1 cellular context compared by ENCODE assay signal in genomic region chr13:64871742-64872141, GRCh38.
TF ChIP-seq lines count a peak whose summit lies in the region.

No MANE protein-coding gene starts in this region.

TF ChIP-seq in endothelial cell of umbilical vein, 7 proteins besides CTCF, POLR2A, EP300 and RAD21:
- TF ChIP-seq FOS (IDR thresholded peaks at IDR 0.05; ENCODE audit: borderline replicate concordance, insufficient read depth, low read length): no peak
- TF ChIP-seq MYC (IDR thresholded peaks at IDR 0.05; ENCODE audit: low read depth, low read length): no peak
- TF ChIP-seq POLR2AphosphoS5 (IDR thresholded peaks at IDR 0.05; ENCODE audit: insufficient read depth, low read depth, low read length): no peak
- TF ChIP-seq MAX (IDR thresholded peaks at IDR 0.05; ENCODE audit: insufficient read depth, insufficient read length): no peak
- no peak for TF ChIP-seq EZH2 (IDR thresholded peaks at IDR 0.05; ENCODE audit: borderline replicate concordance, low read depth, low read length, severe bottlenecking)
- no peak for TF ChIP-seq GATA2 (IDR thresholded peaks at IDR 0.05; ENCODE audit: insufficient read depth, insufficient read length, low read depth, low read length)
